8 cellular contexts compared by ENCODE assay signal in the genomic region with DNA sequence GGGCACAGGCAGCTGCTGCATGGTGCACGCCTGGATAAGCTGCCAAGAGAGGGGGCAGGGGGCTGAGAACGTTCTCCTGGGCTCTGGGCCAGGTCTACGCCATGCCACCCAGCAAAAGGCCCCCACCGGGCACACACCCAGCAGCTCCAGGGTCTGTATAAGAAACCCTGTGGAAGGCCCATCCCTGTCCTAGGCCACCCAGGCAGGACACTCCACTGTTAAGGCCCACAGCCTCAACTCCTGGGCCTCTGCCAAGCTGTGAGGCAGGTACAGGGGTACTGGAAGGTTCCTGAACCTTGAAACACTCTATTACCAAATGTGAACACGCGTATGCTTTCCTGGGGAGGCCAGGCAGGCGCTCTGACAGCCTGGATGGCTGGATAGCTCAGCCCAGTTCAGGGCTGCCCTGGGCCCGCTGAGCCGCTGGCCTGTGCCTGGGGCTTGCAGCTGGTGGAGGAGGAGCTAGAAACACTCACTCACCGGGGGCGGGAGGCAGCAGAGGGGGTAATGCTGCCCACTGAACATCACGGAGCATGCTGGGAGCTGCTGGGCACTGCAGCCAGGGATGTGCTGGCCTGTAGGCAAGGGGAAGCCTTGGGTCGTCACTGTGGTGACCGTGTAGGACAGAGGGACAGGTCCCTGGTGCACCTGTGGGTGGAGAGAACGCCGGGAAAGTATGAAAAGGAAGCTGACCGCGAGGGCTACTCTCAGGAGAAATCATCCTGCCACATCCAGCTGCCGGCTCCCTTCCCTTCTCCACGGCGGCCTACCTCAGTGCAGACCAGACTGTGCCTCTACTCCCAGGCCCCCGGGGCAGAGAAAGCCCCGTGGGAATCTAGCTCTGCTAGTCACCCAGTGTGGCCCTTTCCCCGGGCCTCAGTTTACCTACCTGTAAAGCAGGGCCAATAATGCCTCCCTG. TPM values are rescaled to one million over a fixed set of nuclear protein-coding genes. Genes with fewer than 3 reads are reported as not detected.
DNase-seq lines count a peak whose midpoint lies in the region; ATAC-seq and TF ChIP-seq lines count a peak whose summit lies in the region.

No MANE protein-coding gene starts in this region.

- peaks cover 56 to 73% (median 64%) of the 10 kb centered on the region in 4 donors for H3K4me1 ChIP-seq in esophagus muscularis mucosa

- intact Hi-C loops in esophagus muscularis mucosa (cut with DNase I), result no loop called here

- H3K4me3 ChIP-seq in GM12875 (ENCODE audit: low read depth, low read length) (peak overlapping the region; percentile 10), esophagus muscularis mucosa (no peak overlapping the region), skeletal muscle cell (ENCODE audit: low read depth, low read length) (no peak overlapping the region), coronary artery (no peak overlapping the region)

- no peak for TF ChIP-seq EP300 in esophagus muscularis mucosa (IDR thresholded peaks at IDR 0.05)

- H3K36me3 ChIP-seq in esophagus muscularis mucosa, result peaks cover 26 to 57% (median 54%) of the 10 kb centered on the region in 4 donors

- H3K9me3 ChIP-seq in esophagus muscularis mucosa, result no peaks in the 10 kb centered on the region

- no peaks in the 10 kb centered on the region for H3K27me3 ChIP-seq in esophagus muscularis mucosa

- ATAC-seq in GM21515 (IDR thresholded peaks at IDR 0.05; ENCODE audit: unreplicated experiment) (no peak), HG02623 (IDR thresholded peaks at IDR 0.05; ENCODE audit: unreplicated experiment) (no peak)

- H3K27ac ChIP-seq in esophagus muscularis mucosa (replicated peaks in 1 of 4) (peak overlapping the region; percentile 10 to 52 (median 20)), coronary artery (no peak overlapping the region)

- TF ChIP-seq POLR2A in esophagus muscularis mucosa (IDR thresholded peaks at IDR 0.05; ENCODE audit: low read depth), result no peak

- peak; percentile 35 for DNase-seq in RKO (ENCODE audit: low spot score)
- no peak for DNase-seq in esophagus muscularis mucosa (ENCODE audit: extremely low spot score)
- peak; percentile 60 for DNase-seq in skeletal muscle cell (ENCODE audit: low read depth)
- DNase-seq in NCI-H2171 treated with DMSO at 0.1 percent for 48 hours (lab: John Stamatoyannopoulos, UW), result no peak
- no peak for DNase-seq in coronary artery (ENCODE audit: low spot score)

- WGBS in esophagus muscularis mucosa, result 36% methylated on average over 10 of the region's 24 CpGs

- TF ChIP-seq CTCF in GM12875 (IDR thresholded peaks at IDR 0.05; ENCODE audit: borderline replicate concordance, insufficient read depth, low read depth, low read length) (no peak), esophagus muscularis mucosa (IDR thresholded peaks at IDR 0.05) (no peak), coronary artery (IDR thresholded peaks at IDR 0.05) (no peak)

RNA-seq across cellular contexts. Expression of a gene that starts 6.0 kb away (rescaled TPM):
- total RNA-seq in esophagus muscularis mucosa, result 10 to 100 TPM; 11.3 to 22.2 (median 18.7) TPM

RNA-seq across cellular contexts. Expression of a gene that starts 17.9 kb away (rescaled TPM):
- under 1 TPM in 1 of 4 donors, not detected in 3; 0.92 TPM for total RNA-seq in esophagus muscularis mucosa

Comparison
In these comparisons a context has a peak if more than half of its experiments do, and no peak if none do; other contexts are left out.
1. DNase-seq: peak in RKO (single experiment) and skeletal muscle cell (single experiment); none in esophagus muscularis mucosa (single experiment), NCI-H2171 treated with DMSO at 0.1 percent for 48 hours (single experiment) and coronary artery (single experiment).
2. H3K27ac ChIP-seq: peak in esophagus muscularis mucosa (4 of 4); none in coronary artery (0 of 2).